ENCODE assay signal across 27 cellular contexts in genomic region chr1:221794925-221795324, GRCh38. TPM values are rescaled to one million over a fixed set of nuclear protein-coding genes. Genes with fewer than 3 reads are reported as not detected.
DNase-seq lines count a peak whose midpoint lies in the region; ATAC-seq and TF ChIP-seq lines count a peak whose summit lies in the region.
"Had no signal": no experiment of that assay in that cellular context is flagged by ENCODE, and none has a peak within 500 bp of the region (broad histone marks: within the 10 kb centered on the region; RNA-seq: fewer than 3 reads in every experiment).

No MANE protein-coding gene starts in this region.

- H3K9me3 Mint-ChIP-seq in activated T-cell treated with anti-CD3 and anti-CD28 coated beads, Interleukin-2, amount 50 U/mL, for 4 hours, result peaks cover 4% of the 10 kb centered on the region
- H3K9me3 Mint-ChIP-seq in central memory CD8-positive, alpha-beta T cell, result no peaks in the 10 kb centered on the region
- peaks cover 3% of the 10 kb centered on the region for H3K9me3 Mint-ChIP-seq in stimulated activated memory B cell treated with anti-CD40 and anti-IgM and Interleukin-4, amounts not matched to agents 10 μg/mL and 1 μg/mL and 100 μg/mL, for 72 hours

- H2AFZ ChIP-seq in OCI-LY3 (ENCODE audit: low read depth, low read length), result no peak overlapping the region
- H2AFZ ChIP-seq: PC-9 had no signal

- H3K4me1 Mint-ChIP-seq in activated T-cell treated with anti-CD3 and anti-CD28 coated beads, Interleukin-2, amount 50 U/mL, for 4 hours (ENCODE audit: low read depth), result peaks cover 34% of the 10 kb centered on the region
- peaks cover 32% of the 10 kb centered on the region for H3K4me1 Mint-ChIP-seq in central memory CD8-positive, alpha-beta T cell
- peaks cover 41% of the 10 kb centered on the region for H3K4me1 Mint-ChIP-seq in stimulated activated memory B cell treated with anti-CD40 and anti-IgM and Interleukin-4, amounts not matched to agents 10 μg/mL and 1 μg/mL and 100 μg/mL, for 72 hours

- peak overlapping the region; percentile 97 for H3K27ac Mint-ChIP-seq in central memory CD8-positive, alpha-beta T cell (ENCODE audit: low read depth)
- H3K27ac Mint-ChIP-seq in stimulated activated memory B cell treated with anti-CD40 and anti-IgM and Interleukin-4, amounts not matched to agents 10 μg/mL and 1 μg/mL and 100 μg/mL, for 72 hours, result peak overlapping the region; percentile 98
- H3K27ac Mint-ChIP-seq: dendritic cell treated with granulocyte-macrophage colony-stimulating factor and Interleukin-4, amounts not matched to agents 40 ng/mL and 50 ng/mL, for 4 days; H9 had no signal

- H3K4me1 ChIP-seq in OCI-LY3 (ENCODE audit: low read length), result peaks cover 38% of the 10 kb centered on the region
- H3K4me1 ChIP-seq: gastrocnemius medialis, prostate gland, stomach, thyroid gland had no signal

- H3K79me2 ChIP-seq in OCI-LY3 (ENCODE audit: low read length), result no peaks in the 10 kb centered on the region

- H3K27ac ChIP-seq in OCI-LY3 (ENCODE audit: low read length), result peak overlapping the region; percentile 85
- H3K27ac ChIP-seq: gastrocnemius medialis, PC-9, prostate gland, stomach, thyroid gland, VCaP had no signal

- peaks cover 8% of the 10 kb centered on the region for H3K9me3 ChIP-seq in OCI-LY3 (ENCODE audit: insufficient read depth, low read length)
- H3K9me3 ChIP-seq: gastrocnemius medialis, prostate gland, thyroid gland had no signal

- H3K36me3 ChIP-seq in OCI-LY3 (replicated peaks; ENCODE audit: low read depth, low read length), result peaks cover 11% of the 10 kb centered on the region
- H3K36me3 ChIP-seq: gastrocnemius medialis, prostate gland, stomach, thyroid gland had no signal

- peak overlapping the region; percentile 69 for H3K4me2 ChIP-seq in OCI-LY3 (ENCODE audit: low read length)
- H3K4me2 ChIP-seq: PC-9 had no signal

- H4K20me1 ChIP-seq in OCI-LY3 (ENCODE audit: insufficient read depth, low read length), result no peaks in the 10 kb centered on the region

- peak overlapping the region; percentile 6; the same call in 1 of the 2 replicates for H3K4me3 ChIP-seq in OCI-LY3 (ENCODE audit: low read length)
- H3K4me3 ChIP-seq: gastrocnemius medialis, PC-9, prostate gland, stomach, thyroid gland had no signal

- H3K4me3 Mint-ChIP-seq in activated T-cell treated with anti-CD3 and anti-CD28 coated beads, Interleukin-2, amount 50 U/mL, for 4 hours, result peak overlapping the region; percentile 1
- no peak overlapping the region for H3K4me3 Mint-ChIP-seq in central memory CD8-positive, alpha-beta T cell
- H3K4me3 Mint-ChIP-seq in stimulated activated memory B cell treated with anti-CD40 and anti-IgM and Interleukin-4, amounts not matched to agents 10 μg/mL and 1 μg/mL and 100 μg/mL, for 72 hours, result no peak overlapping the region
- H3K4me3 Mint-ChIP-seq: dendritic cell treated with granulocyte-macrophage colony-stimulating factor and Interleukin-4, amounts not matched to agents 40 ng/mL and 50 ng/mL, for 4 days; H9 had no signal

- DNase-seq in activated T-cell treated with anti-CD3 and anti-CD28 coated beads, Interleukin-2, amount 50 U/mL, for 4 hours, result no peak
- no peak for DNase-seq in activated T-cell treated with anti-CD3 and anti-CD28 coated beads, Interleukin-2, amount 50 U/mL, for 48 hours
- DNase-seq in central memory CD8-positive, alpha-beta T cell (ENCODE audit: low spot score in 2 of 2), result no peak
- no peak for DNase-seq in stimulated activated CD4-positive, alpha-beta T cell treated with anti-CD3 and anti-CD28 coated beads, Interleukin-4, amount 100 ng/mL, for 4 hours
- DNase-seq: ACHN, DMS53, gastrocnemius medialis, H9, hippocampal formation, NCI-H1092, NCI-H1694 treated with DMSO at 0.1 percent for 48 hours, NCI-H2171 treated with DMSO at 0.1 percent for 48 hours, NCI-H510A treated with DMSO at 0.1 percent for 48 hours, nucleus accumbens, PC-9, Right ventricle myocardium superior, stomach, T-helper 9 cell, thyroid gland had no signal

- peaks cover 2% of the 10 kb centered on the region for H3K36me3 Mint-ChIP-seq in activated T-cell treated with anti-CD3 and anti-CD28 coated beads, Interleukin-2, amount 50 U/mL, for 4 hours (ENCODE audit: insufficient read depth)
- peaks cover 9% of the 10 kb centered on the region for H3K36me3 Mint-ChIP-seq in central memory CD8-positive, alpha-beta T cell (ENCODE audit: insufficient read depth)
- peaks cover 6% of the 10 kb centered on the region for H3K36me3 Mint-ChIP-seq in stimulated activated memory B cell treated with anti-CD40 and anti-IgM and Interleukin-4, amounts not matched to agents 10 μg/mL and 1 μg/mL and 100 μg/mL, for 72 hours

- H3K27me3 Mint-ChIP-seq in activated T-cell treated with anti-CD3 and anti-CD28 coated beads, Interleukin-2, amount 50 U/mL, for 4 hours (ENCODE audit: low read depth), result no peaks in the 10 kb centered on the region
- no peaks in the 10 kb centered on the region for H3K27me3 Mint-ChIP-seq in central memory CD8-positive, alpha-beta T cell
- no peaks in the 10 kb centered on the region for H3K27me3 Mint-ChIP-seq in stimulated activated memory B cell treated with anti-CD40 and anti-IgM and Interleukin-4, amounts not matched to agents 10 μg/mL and 1 μg/mL and 100 μg/mL, for 72 hours

- TF ChIP-seq CTCF in OCI-LY3 (IDR thresholded peaks at IDR 0.05; ENCODE audit: low read depth, low read length), result no peak

- no peak for ATAC-seq in activated T-cell treated with anti-CD3 and anti-CD28 coated beads, Interleukin-2, amount 50 U/mL, for 4 hours
- no peak for ATAC-seq in central memory CD8-positive, alpha-beta T cell (replicated peaks; ENCODE audit: extremely low read depth, poor library complexity, severe bottlenecking)
- no peak for ATAC-seq in stimulated activated memory B cell treated with anti-CD40 and anti-IgM and Interleukin-4, amounts not matched to agents 10 μg/mL and 1 μg/mL and 100 μg/mL, for 72 hours
- ATAC-seq in GM18511 (IDR thresholded peaks at IDR 0.05; ENCODE audit: unreplicated experiment), result no peak
- ATAC-seq: gastrocnemius medialis, left lobe of liver, sciatic nerve had no signal

- peak overlapping the region; percentile 43; the same call in 1 of the 2 replicates for H3K9ac ChIP-seq in OCI-LY3 (ENCODE audit: low read length)

- no peaks in the 10 kb centered on the region for H3K27me3 ChIP-seq in OCI-LY3 (ENCODE audit: low read depth, low read length)
- H3K27me3 ChIP-seq: gastrocnemius medialis, stomach, thyroid gland had no signal

RNA-seq across cellular contexts. Expression of gene DUSP10, which starts 53.0 kb away (rescaled TPM):
- 10 to 100 TPM in 2 of 3 donors, 1 to 10 TPM in 1; 9.4 to 17.1 (median 12.4) TPM for total RNA-seq in activated T-cell treated with anti-CD3 and anti-CD28 coated beads, Interleukin-2, amount 50 U/mL, for 4 hours
